In genomic region chr3:100044369-100044768, GRCh38 we compare ENCODE assay signal across 8 cellular contexts.
DNase-seq lines count a peak whose midpoint lies in the region; ATAC-seq and TF ChIP-seq lines count a peak whose summit lies in the region.

No MANE protein-coding gene starts in this region.

- peaks cover 64% of the 10 kb centered on the region for H3K4me1 ChIP-seq in hepatocyte (ENCODE audit: insufficient read depth)
- H3K4me1 ChIP-seq in endodermal cell (ENCODE audit: control insufficient read depth, insufficient read depth, low read length) = no peaks in the 10 kb centered on the region

- H3K4me2 ChIP-seq in hepatocyte = no peak overlapping the region

- peak; percentile 84 for ATAC-seq in GM21576 (IDR thresholded peaks at IDR 0.05; ENCODE audit: unreplicated experiment)

- no peaks in the 10 kb centered on the region for H3K27me3 Mint-ChIP-seq in IgD-negative memory B cell
- H3K27me3 Mint-ChIP-seq in endodermal cell (ENCODE audit: insufficient read depth) = no peaks in the 10 kb centered on the region

- H3K4me3 Mint-ChIP-seq in IgD-negative memory B cell = peak overlapping the region in 3 of 4 donors; percentile 30 to 71 (median 55)
- H3K4me3 Mint-ChIP-seq in endodermal cell = no peak overlapping the region

- H3K9me3 Mint-ChIP-seq in IgD-negative memory B cell = peaks cover 0 to 2% (median 0%) of the 10 kb centered on the region in 3 donors
- H3K9me3 Mint-ChIP-seq in endodermal cell = no peaks in the 10 kb centered on the region

- no peaks in the 10 kb centered on the region for H3K36me3 ChIP-seq in hepatocyte (replicated peaks; ENCODE audit: insufficient read depth, low read depth)
- H3K36me3 ChIP-seq in endodermal cell (ENCODE audit: control insufficient read depth, insufficient read depth, low read length) = no peaks in the 10 kb centered on the region

- H3K9me3 ChIP-seq in hepatocyte (ENCODE audit: low read depth) (no peaks in the 10 kb centered on the region), endodermal cell (ENCODE audit: control insufficient read depth, low read length) (no peaks in the 10 kb centered on the region)

- H3K27ac ChIP-seq in hepatocyte (peak overlapping the region; percentile 77), endodermal cell (ENCODE audit: low read depth, low read length) (no peak overlapping the region)

- H3K36me3 Mint-ChIP-seq in IgD-negative memory B cell (peaks cover 2% of the 10 kb centered on the region), endodermal cell (ENCODE audit: low read depth) (no peaks in the 10 kb centered on the region)

- peak overlapping the region; percentile 57 to 88 (median 88) for H3K27ac Mint-ChIP-seq in IgD-negative memory B cell
- H3K27ac Mint-ChIP-seq in endodermal cell = no peak overlapping the region

- H3K4me3 ChIP-seq in GM12865 (ENCODE audit: low read depth, low read length) (no peak overlapping the region), hepatocyte (no peak overlapping the region), endodermal cell (ENCODE audit: low read length) (no peak overlapping the region)

- H3K79me2 ChIP-seq in hepatocyte = no peaks in the 10 kb centered on the region

- H3K27me3 ChIP-seq in hepatocyte (no peaks in the 10 kb centered on the region), endodermal cell (ENCODE audit: control insufficient read depth, insufficient read depth, low read length, poor library complexity, severe bottlenecking) (no peaks in the 10 kb centered on the region)

- peak; percentile 79 for DNase-seq in GM12865 (ENCODE audit: low read depth)
- DNase-seq in hepatocyte (ENCODE audit: low spot score) = no peak
- no peak for DNase-seq in activated CD4-positive, alpha-beta T cell treated with anti-CD3 and anti-CD28 coated beads for 1 hour
- no peak for DNase-seq in endodermal cell
- DNase-seq in activated CD8-positive, alpha-beta memory T cell treated with anti-CD3 and anti-CD28 coated beads, Interleukin-2, amount 50 U/mL, for 4 hours = no peak
- DNase-seq in NCI-H187 (lab: John Stamatoyannopoulos, UW) = no peak

- no peak for TF ChIP-seq CTCF in GM12865 (IDR thresholded peaks at IDR 0.05; ENCODE audit: insufficient read depth, low read depth, low read length, missing control alignments)
- no peak for TF ChIP-seq CTCF in hepatocyte (IDR thresholded peaks at IDR 0.05; ENCODE audit: poor library complexity)
- TF ChIP-seq CTCF in endodermal cell (conservative IDR thresholded peaks at IDR 0.05) = no peak

- H3K4me1 Mint-ChIP-seq in IgD-negative memory B cell = peaks cover 55 to 74% (median 58%) of the 10 kb centered on the region in 3 donors
- H3K4me1 Mint-ChIP-seq in endodermal cell = peaks cover 2% of the 10 kb centered on the region

- H3K9me2 ChIP-seq in hepatocyte (replicated peaks; ENCODE audit: insufficient read depth) = no peaks in the 10 kb centered on the region

- no peak overlapping the region for H3K9ac ChIP-seq in endodermal cell (ENCODE audit: extremely low read depth, low read length, poor library complexity, severe bottlenecking)

- H2AFZ ChIP-seq in hepatocyte = no peak overlapping the region

- H4K20me1 ChIP-seq in hepatocyte (ENCODE audit: insufficient read depth, poor library complexity, severe bottlenecking) = no peaks in the 10 kb centered on the region
